Comparison of ENCODE assay signal across 6 cellular contexts in the genomic region with DNA sequence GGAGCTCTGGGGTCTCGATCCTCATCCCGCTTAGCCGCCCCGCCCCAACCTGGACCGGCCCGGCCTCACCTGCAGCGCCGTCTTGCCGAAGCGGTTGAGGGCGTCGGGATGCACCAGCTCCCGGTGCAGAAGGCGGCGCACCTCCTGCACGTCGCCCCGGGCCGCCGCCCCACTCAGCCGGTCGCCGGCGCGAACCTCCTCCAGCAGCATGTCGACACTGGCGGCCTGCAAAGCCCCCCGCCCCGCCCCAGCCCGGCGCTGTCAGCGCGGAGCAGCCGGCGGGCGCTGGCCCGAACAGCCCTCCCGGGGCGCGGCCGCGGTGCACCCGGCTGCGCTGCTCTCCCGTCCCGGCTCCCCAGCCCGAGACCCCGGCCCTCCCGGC. TPM values are rescaled to one million over a fixed set of nuclear protein-coding genes. Genes with fewer than 3 reads are reported as not detected.
DNase-seq lines count a peak whose midpoint lies in the region; ATAC-seq and TF ChIP-seq lines count a peak whose summit lies in the region.

No MANE protein-coding gene starts in this region.

- no peaks in the 10 kb centered on the region for H3K9me3 Mint-ChIP-seq in naive B cell

- intact Hi-C loops in ascending aorta (cut with DNase I): loop anchor here (2.0 kb wide), 2 partner anchors 90 to 164 kb away; no protein-coding TSS in a partner anchor

- peak overlapping the region; percentile 88 to 98 for H3K4me3 ChIP-seq in ascending aorta

- H3K27ac ChIP-seq in ascending aorta: peak overlapping the region; percentile 78 to 93

- DNase-seq in HK-2 (ENCODE audit: unreplicated experiment) (peak; percentile 61), ascending aorta (ENCODE audit: low spot score in 2 of 2) (no peak), naive B cell (no peak), COR-L47 (lab: John Stamatoyannopoulos, UW) (no peak), NCI-H524 treated with DMSO at 0.1 percent for 48 hours (lab: John Stamatoyannopoulos, UW) (no peak)

- no peaks in the 10 kb centered on the region for H3K27me3 ChIP-seq in ascending aorta

- peak overlapping the region in 5 of 6 donors; percentile 91 to 100 (median 97) for H3K27ac Mint-ChIP-seq in naive B cell

- H3K36me3 Mint-ChIP-seq in naive B cell: no peaks in the 10 kb centered on the region

- peak; percentile 13 for ATAC-seq in GM18505 (IDR thresholded peaks at IDR 0.05; ENCODE audit: unreplicated experiment)
- ATAC-seq in naive B cell (ENCODE audit: low read depth in 2 of 2): peak; percentile 3 to 9

- H3K4me3 Mint-ChIP-seq in naive B cell: peak overlapping the region; percentile 86 to 100 (median 96)

- peaks cover 49 to 54% (median 49%) of the 10 kb centered on the region in 3 donors for H3K4me1 Mint-ChIP-seq in naive B cell

- no peaks in the 10 kb centered on the region for H3K27me3 Mint-ChIP-seq in naive B cell

- H3K4me1 ChIP-seq in ascending aorta: peaks cover 12 to 30% of the 10 kb centered on the region in 2 donors

- TF ChIP-seq POLR2A in GM18505 (IDR thresholded peaks at IDR 0.05; ENCODE audit: borderline replicate concordance, extremely low read depth, insufficient read depth, insufficient read length): no peak

- no peak for TF ChIP-seq CTCF in ascending aorta (IDR thresholded peaks at IDR 0.05)

- no peaks in the 10 kb centered on the region for H3K36me3 ChIP-seq in ascending aorta

- no peaks in the 10 kb centered on the region for H3K9me3 ChIP-seq in ascending aorta

RNA-seq across cellular contexts. Expression of a gene that starts 0.3 kb away (rescaled TPM):
- total RNA-seq in ascending aorta: 20.3 TPM
- 100 to 1,000 TPM; 110 to 209 (median 153) TPM for polyA plus RNA-seq in naive B cell (ENCODE audit: low read depth in 6 of 6)

RNA-seq across cellular contexts. Expression of a gene that starts 2.6 kb away (rescaled TPM):
- 21.9 TPM for total RNA-seq in ascending aorta
- 10 to 100 TPM; 10.6 to 47.6 (median 16.5) TPM for polyA plus RNA-seq in naive B cell (ENCODE audit: low read depth in 6 of 6)

RNA-seq across cellular contexts. Expression of a gene that starts 18.7 kb away (rescaled TPM):
- total RNA-seq in ascending aorta: not detected
- under 1 TPM in 2 of 6 donors, not detected in 4; 0.66 to 0.94 TPM for polyA plus RNA-seq in naive B cell (ENCODE audit: low read depth in 6 of 6)

RNA-seq across cellular contexts. Expression of a gene that starts 24.7 kb away (rescaled TPM):
- 11.0 TPM for total RNA-seq in ascending aorta
- 10 to 100 TPM in 2 of 6 donors, 1 to 10 TPM in 4; 1.7 to 20.7 (median 9.4) TPM for polyA plus RNA-seq in naive B cell (ENCODE audit: low read depth in 6 of 6)

RNA-seq across cellular contexts. Expression of a gene that starts 51.2 kb away (rescaled TPM):
- 3.1 TPM for total RNA-seq in ascending aorta
- polyA plus RNA-seq in naive B cell (ENCODE audit: low read depth in 6 of 6): under 1 TPM in 5 of 6 donors, not detected in 1; 0.24 to 0.96 (median 0.75) TPM
